ENCODE assay signal across 8 cellular contexts in genomic region chr5:113293068-113293571, GRCh38.
A peak's percentile ranks its signal among the peaks of the same experiment; 100 is the strongest.
DNase-seq lines count a peak whose midpoint lies in the region; ATAC-seq and TF ChIP-seq lines count a peak whose summit lies in the region.

No MANE protein-coding gene starts in this region.

- H3K27ac Mint-ChIP-seq in progenitor cell of endocrine pancreas, result no peak overlapping the region

- H3K9me3 ChIP-seq in GM23248 (ENCODE audit: low read depth) (no peaks in the 10 kb centered on the region), RWPE2 (ENCODE audit: severe bottlenecking) (no peaks in the 10 kb centered on the region)

- H4K20me1 ChIP-seq in GM23248 (ENCODE audit: insufficient read depth), result no peaks in the 10 kb centered on the region

- in situ Hi-C loops in GM23248 (cut with MboI), result no loop called here

- peaks cover 24% of the 10 kb centered on the region for H3K4me1 Mint-ChIP-seq in progenitor cell of endocrine pancreas (ENCODE audit: low read depth)

- peak overlapping the region; percentile 94 for H3K4me3 Mint-ChIP-seq in progenitor cell of endocrine pancreas (ENCODE audit: low read depth)

- ATAC-seq in RWPE2 (ENCODE audit: low read depth) (peak; percentile 15; the same call in 2 of the 3 replicates), GM21529 (IDR thresholded peaks at IDR 0.05; ENCODE audit: unreplicated experiment) (no peak), HG03097 (IDR thresholded peaks at IDR 0.05; ENCODE audit: low FRiP score, unreplicated experiment) (no peak), GM21360 (IDR thresholded peaks at IDR 0.05; ENCODE audit: unreplicated experiment) (no peak)

- H3K36me3 ChIP-seq in GM23248 (ENCODE audit: low read depth) (no peaks in the 10 kb centered on the region), RWPE2 (ENCODE audit: low read depth) (no peaks in the 10 kb centered on the region)

- H3K4me1 ChIP-seq in GM23248 (ENCODE audit: insufficient read depth) (0 out of 2 replicates have a peak, but pooled peaks cover 10% of the 10 kb centered on the region), RWPE2 (ENCODE audit: insufficient read depth, poor library complexity, severe bottlenecking) (peaks cover 13% of the 10 kb centered on the region)

- peak overlapping the region; percentile 82 for H3K4me3 ChIP-seq in GM23248
- H3K4me3 ChIP-seq in RWPE2 (ENCODE audit: severe bottlenecking), result peak overlapping the region; percentile 92

- H3K27me3 ChIP-seq in GM23248 (replicated peaks; ENCODE audit: insufficient read depth) (no peaks in the 10 kb centered on the region), RWPE2 (ENCODE audit: insufficient read depth, poor library complexity, severe bottlenecking) (no peaks in the 10 kb centered on the region)

- no peaks in the 10 kb centered on the region for H3K9me2 ChIP-seq in GM23248 (ENCODE audit: insufficient read depth)

- H3K27me3 Mint-ChIP-seq in progenitor cell of endocrine pancreas, result peaks cover 14% of the 10 kb centered on the region

- H3K27ac ChIP-seq in GM23248, result no peak overlapping the region
- H3K27ac ChIP-seq in RWPE2 (ENCODE audit: poor library complexity, severe bottlenecking), result peak overlapping the region; percentile 77

- peaks cover 7% of the 10 kb centered on the region for H3F3A ChIP-seq in GM23248 (ENCODE audit: insufficient read depth)

- peak; percentile 40 for DNase-seq in GM23248
- no peak for DNase-seq in RWPE2 (ENCODE audit: low spot score)
- DNase-seq in fibroblast of peridontal ligament (ENCODE audit: extremely low read depth), result peak; percentile 39
- DNase-seq in progenitor cell of endocrine pancreas (ENCODE audit: low spot score, unreplicated experiment), result no peak
- no peak for DNase-seq in OCI-M2 (lab: John Stamatoyannopoulos, UW; ENCODE audit: unreplicated experiment)

- peak overlapping the region; percentile 99 for H3K4me2 ChIP-seq in GM23248 (ENCODE audit: unreplicated experiment)

- no peaks in the 10 kb centered on the region for H3K9me3 Mint-ChIP-seq in progenitor cell of endocrine pancreas (ENCODE audit: low read depth)

- peaks cover 27% of the 10 kb centered on the region for H3K79me2 ChIP-seq in GM23248 (ENCODE audit: insufficient read depth)

- peak overlapping the region; percentile 83 for H3K9ac ChIP-seq in GM23248

- TF ChIP-seq CTCF in RWPE2 (IDR thresholded peaks at IDR 0.05; ENCODE audit: poor library complexity, severe bottlenecking), result no peak
- TF ChIP-seq CTCF in progenitor cell of endocrine pancreas (IDR thresholded peaks at IDR 0.05; ENCODE audit: unreplicated experiment), result no peak

- peak overlapping the region; percentile 91 for H2AFZ ChIP-seq in GM23248

- 2 to 5% methylated on average over 8 of the region's 8 CpGs for WGBS in GM23248 (ENCODE audit: low coverage in 1 of 2, low lambda C conversion rate in 2 of 2, missing lambda C conversion rate in 2 of 2), 2 experiments

- H3K36me3 Mint-ChIP-seq in progenitor cell of endocrine pancreas (ENCODE audit: insufficient read depth), result no peaks in the 10 kb centered on the region

Comparison
In these comparisons a context has a peak if more than half of its experiments do, and no peak if none do; other contexts are left out.
1. DNase-seq: peak in GM23248 (single experiment) and fibroblast of peridontal ligament (single experiment); none in RWPE2 (single experiment), progenitor cell of endocrine pancreas (single experiment) and OCI-M2 (single experiment).